In genomic region chr2:153189091-153189490, GRCh38 we compare ENCODE assay signal across 28 cellular contexts.
"Had no signal": no experiment of that assay in that cellular context is flagged by ENCODE, and none has a peak within 500 bp of the region (broad histone marks: within the 10 kb centered on the region; RNA-seq: fewer than 3 reads in every experiment).

No MANE protein-coding gene starts in this region.

- ATAC-seq: naive thymus-derived CD8-positive, alpha-beta T cell; natural killer cell treated with Interleukin-12 subunit alpha and Interleukin-12 subunit beta and Interleukin-15 and Interleukin-18, amount 100 ng/mL, for 72 hours; pancreas; psoas muscle; right cardiac atrium; sciatic nerve; stimulated activated memory B cell treated with anti-CD40 and anti-IgM and Interleukin-4, amounts not matched to agents 10 μg/mL and 1 μg/mL and 100 μg/mL, for 72 hours; stimulated activated naive CD8-positive, alpha-beta T cell treated with anti-CD3 and anti-CD28 coated beads, Interleukin-15, amount 100 ng/mL, for 72 hours; stimulated activated naive CD8-positive, alpha-beta T cell treated with anti-CD3 and anti-CD28 coated beads, Interleukin-15, Interleukin-2, amounts not matched to agents 100 U/mL and 50 U/mL, for 24 hours; upper lobe of right lung had no signal

- H3K4me3 ChIP-seq: pancreas, psoas muscle, skin epidermis, smooth muscle cell, spleen, suprapubic skin, testis, tibial artery, transverse colon, upper lobe of right lung, uterus had no signal

- H3K9me3 ChIP-seq: neutrophil, pancreas, testis, upper lobe of right lung, uterus had no signal

- H3K36me3 ChIP-seq: neutrophil, pancreas, spleen, suprapubic skin, tibial artery, transverse colon, upper lobe of right lung, uterus had no signal

- DNase-seq: naive thymus-derived CD8-positive, alpha-beta T cell; nephron progenitor cell; nucleus accumbens; pancreas; psoas muscle; right cardiac atrium; spleen; stimulated activated CD4-positive, alpha-beta T cell treated with anti-CD3 and anti-CD28 coated beads, Interleukin-12 subunit alpha, Interleukin-12 subunit beta, amount 100 ng/mL, for 4 hours; stimulated activated CD4-positive, alpha-beta T cell treated with anti-CD3 and anti-CD28 coated beads, Interleukin-1b, Interleukin-23, amount 100 ng/mL, for 48 hours; stimulated activated CD4-positive, alpha-beta T cell treated with anti-CD3 and anti-CD28 coated beads, Interleukin-4, amount 100 ng/mL, for 1 hour; stimulated activated CD4-positive, alpha-beta T cell treated with anti-CD3 and anti-CD28 coated beads, Interleukin-4, amount 100 ng/mL, for 4 hours; stimulated activated CD8-positive, alpha-beta memory T cell treated with anti-CD3 and anti-CD28 coated beads, Interleukin-4, amount 100 ng/mL, for 48 hours; stimulated activated naive CD4-positive, alpha-beta T cell; stimulated activated naive CD8-positive, alpha-beta T cell treated with anti-CD3 and anti-CD28 coated beads, Interleukin-15, amount 100 ng/mL, for 72 hours; stimulated activated naive CD8-positive, alpha-beta T cell treated with anti-CD3 and anti-CD28 coated beads, Interleukin-15, Interleukin-2, amounts not matched to agents 100 U/mL and 50 U/mL, for 24 hours; substantia nigra; testis; tibial artery; transverse colon; upper lobe of right lung; uterus had no signal

- H3K4me2 ChIP-seq: smooth muscle cell had no signal

- H3K27ac ChIP-seq: neutrophil, pancreas, psoas muscle, skin epidermis, spleen, suprapubic skin, testis, tibial artery, transverse colon, upper lobe of right lung, uterus had no signal

- H3K27me3 ChIP-seq: neutrophil, pancreas, spleen, suprapubic skin, testis, tibial artery, transverse colon, upper lobe of right lung, uterus had no signal

- H3K4me1 ChIP-seq: pancreas, psoas muscle, spleen, suprapubic skin, testis, tibial artery, transverse colon, upper lobe of right lung, uterus had no signal

- FAIRE-seq: pancreas had no signal
